ENCODE assay signal across 28 cellular contexts in the genomic region with DNA sequence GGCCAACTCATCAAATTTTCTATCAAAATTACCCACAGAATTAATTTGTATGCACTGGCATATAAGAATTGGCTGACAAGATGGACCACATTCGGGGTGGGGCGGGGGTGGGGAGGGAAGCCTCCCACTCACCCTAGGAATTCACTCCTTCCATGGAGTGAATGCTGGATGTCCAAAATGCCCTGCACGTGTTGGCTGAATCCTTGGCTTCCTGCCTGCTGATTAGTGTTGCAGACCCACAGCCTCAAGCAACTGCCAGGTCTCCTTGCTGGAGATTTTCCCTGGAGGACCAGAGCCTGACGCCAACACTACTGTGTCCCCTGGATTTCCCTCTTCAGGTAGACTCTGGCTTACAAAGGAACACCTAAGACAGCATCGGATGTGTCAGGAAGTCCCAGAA.
"Had no signal": no experiment of that assay in that cellular context is flagged by ENCODE, and none has a peak within 500 bp of the region (broad histone marks: within the 10 kb centered on the region; RNA-seq: fewer than 3 reads in every experiment).

No MANE protein-coding gene starts in this region.

- H3K27me3 Mint-ChIP-seq: activated CD4-positive, alpha-beta memory T cell treated with anti-CD3 and anti-CD28 coated beads for 36 hours; activated CD4-positive, alpha-beta T cell treated with anti-CD3 and anti-CD28 coated beads for 36 hours; activated CD4-positive, alpha-beta T cell treated with anti-CD3 and anti-CD28 coated beads, Interleukin-2, amount 10 ng/mL, durations not matched to agents 24 days and 14 days; activated CD8-positive, alpha-beta memory T cell treated with anti-CD3 and anti-CD28 coated beads, Interleukin-2, amount 10 ng/mL, durations not matched to agents 7 days and 5 days; activated naive CD4-positive, alpha-beta T cell treated with anti-CD3 and anti-CD28 coated beads, Interleukin-2, amount 50 U/mL, for 24 hours; activated naive CD8-positive, alpha-beta T cell treated with anti-CD3 and anti-CD28 coated beads, Interleukin-2, amount 10 ng/mL, durations not matched to agents 7 days and 5 days had no signal

- H3K4me1 Mint-ChIP-seq: activated CD4-positive, alpha-beta T cell treated with anti-CD3 and anti-CD28 coated beads for 36 hours; activated CD4-positive, alpha-beta T cell treated with anti-CD3 and anti-CD28 coated beads, Interleukin-2, amount 10 ng/mL, durations not matched to agents 24 days and 14 days; activated CD8-positive, alpha-beta memory T cell treated with anti-CD3 and anti-CD28 coated beads, Interleukin-2, amount 10 ng/mL, durations not matched to agents 7 days and 5 days; activated naive CD4-positive, alpha-beta T cell treated with anti-CD3 and anti-CD28 coated beads, Interleukin-2, amount 50 U/mL, for 24 hours; activated naive CD8-positive, alpha-beta T cell treated with anti-CD3 and anti-CD28 coated beads, Interleukin-2, amount 10 ng/mL, durations not matched to agents 7 days and 5 days had no signal

- ATAC-seq: activated CD4-positive, alpha-beta T cell treated with anti-CD3 and anti-CD28 coated beads for 36 hours; activated CD8-positive, alpha-beta memory T cell treated with anti-CD3 and anti-CD28 coated beads, Interleukin-2, amount 10 ng/mL, durations not matched to agents 7 days and 5 days; activated CD8-positive, alpha-beta T cell treated with anti-CD3 and anti-CD28 coated beads, Interleukin-2, amount 10 ng/mL, durations not matched to agents 7 days and 5 days; esophagus mucosa had no signal

- H3K27me3 ChIP-seq: ascending aorta, breast epithelium, cardiac muscle cell, colonic mucosa had no signal

- H3K9me3 Mint-ChIP-seq: activated naive CD4-positive, alpha-beta T cell treated with anti-CD3 and anti-CD28 coated beads, Interleukin-2, amount 50 U/mL, for 24 hours had no signal

- H3K27ac ChIP-seq: ascending aorta, breast epithelium, cardiac muscle cell, colonic mucosa had no signal

- H3K36me3 Mint-ChIP-seq: activated CD4-positive, alpha-beta memory T cell treated with anti-CD3 and anti-CD28 coated beads for 36 hours; activated CD8-positive, alpha-beta memory T cell treated with anti-CD3 and anti-CD28 coated beads, Interleukin-2, amount 10 ng/mL, durations not matched to agents 7 days and 5 days; activated naive CD4-positive, alpha-beta T cell treated with anti-CD3 and anti-CD28 coated beads, Interleukin-2, amount 50 U/mL, for 24 hours; activated naive CD8-positive, alpha-beta T cell treated with anti-CD3 and anti-CD28 coated beads, Interleukin-2, amount 10 ng/mL, durations not matched to agents 7 days and 5 days; brain had no signal

- H3K4me3 Mint-ChIP-seq: activated CD4-positive, alpha-beta memory T cell treated with anti-CD3 and anti-CD28 coated beads for 36 hours; activated CD4-positive, alpha-beta T cell treated with anti-CD3 and anti-CD28 coated beads for 36 hours; activated CD4-positive, alpha-beta T cell treated with anti-CD3 and anti-CD28 coated beads, Interleukin-2, amount 10 ng/mL, durations not matched to agents 24 days and 14 days; activated CD8-positive, alpha-beta memory T cell treated with anti-CD3 and anti-CD28 coated beads, Interleukin-2, amount 10 ng/mL, durations not matched to agents 7 days and 5 days; activated CD8-positive, alpha-beta T cell treated with anti-CD3 and anti-CD28 coated beads, Interleukin-2, amount 10 ng/mL, durations not matched to agents 7 days and 5 days; activated naive CD4-positive, alpha-beta T cell treated with anti-CD3 and anti-CD28 coated beads for 36 hours; activated naive CD4-positive, alpha-beta T cell treated with anti-CD3 and anti-CD28 coated beads, Interleukin-2, amount 50 U/mL, for 24 hours; activated naive CD8-positive, alpha-beta T cell treated with anti-CD3 and anti-CD28 coated beads, Interleukin-2, amount 10 ng/mL, durations not matched to agents 7 days and 5 days; activated T-helper 1 cell treated with anti-CD3 and anti-CD28 coated beads, Interleukin-12 subunit alpha, Interleukin-12 subunit beta, Interleukin-2, Interleukin-4 antibody, amounts not matched to agents 30 ng/mL and 10 ng/mL and 1 ng/mL, durations not matched to agents 14 hours and 24 hours and 36 hours; brain; endodermal cell had no signal

- H3K4me1 ChIP-seq: ascending aorta, breast epithelium, colonic mucosa had no signal

- H3K4me3 ChIP-seq: ascending aorta, breast epithelium, cardiac muscle cell, colonic mucosa had no signal

- H3K9me3 ChIP-seq: ascending aorta, breast epithelium, colonic mucosa had no signal

- H3K36me3 ChIP-seq: ascending aorta, breast epithelium, cardiac muscle cell, colonic mucosa had no signal

- DNase-seq: activated CD4-positive, alpha-beta memory T cell treated with anti-CD3 and anti-CD28 coated beads for 36 hours; activated CD4-positive, alpha-beta T cell treated with anti-CD3 and anti-CD28 coated beads for 36 hours; activated CD4-positive, alpha-beta T cell treated with anti-CD3 and anti-CD28 coated beads, Interleukin-2, amount 10 ng/mL, durations not matched to agents 24 days and 14 days; activated CD4-positive, CD25-positive, alpha-beta regulatory T cell; activated CD4-positive, CD25-positive, alpha-beta regulatory T cell treated with anti-CD3 and anti-CD28 coated beads, Interleukin-2, amount 50 U/mL, for 72 hours; activated CD8-positive, alpha-beta memory T cell treated with anti-CD3 and anti-CD28 coated beads, Interleukin-2, amount 10 ng/mL, durations not matched to agents 7 days and 5 days; activated CD8-positive, alpha-beta memory T cell treated with anti-CD3 and anti-CD28 coated beads, Interleukin-2, amount 50 U/mL, for 4 hours; activated CD8-positive, alpha-beta T cell treated with anti-CD3 and anti-CD28 coated beads, Interleukin-2, amount 10 ng/mL, durations not matched to agents 7 days and 5 days; activated effector memory CD4-positive, alpha-beta T cell treated with anti-CD3 and anti-CD28 coated beads, Interleukin-2, amount 50 U/mL, for 16 hours; activated naive CD4-positive, alpha-beta T cell treated with anti-CD3 and anti-CD28 coated beads for 36 hours; activated naive CD8-positive, alpha-beta T cell treated with anti-CD3 and anti-CD28 coated beads, Interleukin-2, amount 10 ng/mL, durations not matched to agents 7 days and 5 days; activated T-cell treated with anti-CD3 and anti-CD28 coated beads, Interleukin-2, amount 50 U/mL, for 1 hour; activated T-cell treated with anti-CD3 and anti-CD28 coated beads, Interleukin-2, amount 50 U/mL, for 48 hours; central memory CD4-positive, alpha-beta T cell; cerebellar nuclear complex; colonic mucosa; effector memory CD4-positive, alpha-beta T cell; endodermal cell; head of caudate nucleus; T-helper 2 cell had no signal

- H3K27ac Mint-ChIP-seq: activated CD4-positive, alpha-beta memory T cell treated with anti-CD3 and anti-CD28 coated beads for 36 hours; activated CD4-positive, alpha-beta T cell treated with anti-CD3 and anti-CD28 coated beads for 36 hours; activated CD4-positive, alpha-beta T cell treated with anti-CD3 and anti-CD28 coated beads, Interleukin-2, amount 10 ng/mL, durations not matched to agents 24 days and 14 days; activated CD8-positive, alpha-beta memory T cell treated with anti-CD3 and anti-CD28 coated beads, Interleukin-2, amount 10 ng/mL, durations not matched to agents 7 days and 5 days; activated CD8-positive, alpha-beta T cell treated with anti-CD3 and anti-CD28 coated beads, Interleukin-2, amount 10 ng/mL, durations not matched to agents 7 days and 5 days; activated naive CD4-positive, alpha-beta T cell treated with anti-CD3 and anti-CD28 coated beads for 36 hours; activated naive CD4-positive, alpha-beta T cell treated with anti-CD3 and anti-CD28 coated beads, Interleukin-2, amount 50 U/mL, for 24 hours; activated naive CD8-positive, alpha-beta T cell treated with anti-CD3 and anti-CD28 coated beads, Interleukin-2, amount 10 ng/mL, durations not matched to agents 7 days and 5 days; activated T-helper 1 cell treated with anti-CD3 and anti-CD28 coated beads, Interleukin-12 subunit alpha, Interleukin-12 subunit beta, Interleukin-2, Interleukin-4 antibody, amounts not matched to agents 30 ng/mL and 10 ng/mL and 1 ng/mL, durations not matched to agents 14 hours and 24 hours and 36 hours; activated T-helper 2 cell treated with anti-CD3 and anti-CD28 coated beads, Interferon-gamma antibody, Interleukin-2, Interleukin-4, amounts not matched to agents 10 μg/mL and 5 μg/mL and 100 μg/mL, durations not matched to agents 14 hours and 24 hours and 36 hours; brain; endodermal cell had no signal
